7 cellular contexts compared by ENCODE assay signal in the genomic region with DNA sequence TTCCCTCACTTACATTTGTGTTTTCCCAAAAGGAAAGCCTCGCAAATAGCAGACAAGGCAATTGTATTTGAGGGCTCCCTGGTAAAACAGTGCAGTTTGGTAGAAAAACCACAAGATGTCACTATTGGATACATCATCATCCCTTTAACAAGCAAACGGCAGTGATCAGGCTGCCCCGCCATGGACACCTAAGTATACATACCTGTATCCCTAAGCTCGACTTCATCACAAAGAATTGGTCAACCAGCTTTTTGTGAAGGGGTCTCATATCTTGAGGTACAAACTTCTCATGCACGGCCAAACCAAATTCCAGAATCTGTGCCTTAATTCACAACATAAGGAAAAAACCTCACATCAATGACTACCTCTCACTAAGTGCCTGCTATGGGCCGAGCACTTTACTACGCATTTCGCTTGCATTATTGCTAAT.
DNase-seq lines count a peak whose midpoint lies in the region; ATAC-seq lines count a peak whose summit lies in the region.

No MANE protein-coding gene starts in this region.

- H3K27me3 Mint-ChIP-seq in activated naive CD4-positive, alpha-beta T cell treated with anti-CD3 and anti-CD28 coated beads for 36 hours (ENCODE audit: low read depth) = peaks cover 2% of the 10 kb centered on the region

- intact Hi-C loops in activated naive CD4-positive, alpha-beta T cell treated with anti-CD3 and anti-CD28 coated beads for 36 hours (cut with micrococcal nuclease) = loop anchor here (1.0 to 2.0 kb wide), 3 partner anchors 669 to 1679 kb away; no protein-coding TSS in a partner anchor
- intact Hi-C loops in Right ventricle myocardium superior (cut with DNase I) = no loop called here

- no peaks in the 10 kb centered on the region for H3K9me3 Mint-ChIP-seq in activated naive CD4-positive, alpha-beta T cell treated with anti-CD3 and anti-CD28 coated beads for 36 hours

- no peaks in the 10 kb centered on the region for H3K4me1 Mint-ChIP-seq in activated naive CD4-positive, alpha-beta T cell treated with anti-CD3 and anti-CD28 coated beads for 36 hours (ENCODE audit: low read depth)

- in situ Hi-C loops in G401 (cut with HindIII; ENCODE audit: low sequenced_read_pairs) = no loop called here

- H3K27ac Mint-ChIP-seq in activated naive CD4-positive, alpha-beta T cell treated with anti-CD3 and anti-CD28 coated beads for 36 hours = no peak overlapping the region

- ATAC-seq in GM21367 (IDR thresholded peaks at IDR 0.05; ENCODE audit: unreplicated experiment) (peak; percentile 93), HG03521 (IDR thresholded peaks at IDR 0.05; ENCODE audit: unreplicated experiment) (peak; percentile 86), Right ventricle myocardium superior (ENCODE audit: poor library complexity) (peak; percentile 66)

- DNase-seq in G401 (ENCODE audit: low spot score) = peak; percentile 86
- DNase-seq in NCI-H526 treated with DMSO at 0.1 percent for 48 hours (lab: John Stamatoyannopoulos, UW) = peak; percentile 78
- peak; percentile 55 for DNase-seq in activated naive CD4-positive, alpha-beta T cell treated with anti-CD3 and anti-CD28 coated beads for 36 hours
- DNase-seq in Right ventricle myocardium superior = peak; percentile 54
- DNase-seq in retina = peak; percentile 73

- CTCF ChIA-PET in activated naive CD4-positive, alpha-beta T cell treated with anti-CD3 and anti-CD28 coated beads for 36 hours (lab: Charles Lee) = interaction anchor here (0.6 to 2.7 kb wide), 15 partner anchors 8 to 1789 kb away, joined by 3 to 18 read pairs (median 4); a partner anchor contains a TSS

- H3K36me3 Mint-ChIP-seq in activated naive CD4-positive, alpha-beta T cell treated with anti-CD3 and anti-CD28 coated beads for 36 hours (ENCODE audit: low read depth) = no peaks in the 10 kb centered on the region

- H3K4me3 Mint-ChIP-seq in activated naive CD4-positive, alpha-beta T cell treated with anti-CD3 and anti-CD28 coated beads for 36 hours = no peak overlapping the region

Comparison
In these comparisons a context has a peak if more than half of its experiments do, and no peak if none do; other contexts are left out.
1. Peak in every context shown above with its lines: DNase-seq and ATAC-seq.